9 cellular contexts compared by ENCODE assay signal in the genomic region with DNA sequence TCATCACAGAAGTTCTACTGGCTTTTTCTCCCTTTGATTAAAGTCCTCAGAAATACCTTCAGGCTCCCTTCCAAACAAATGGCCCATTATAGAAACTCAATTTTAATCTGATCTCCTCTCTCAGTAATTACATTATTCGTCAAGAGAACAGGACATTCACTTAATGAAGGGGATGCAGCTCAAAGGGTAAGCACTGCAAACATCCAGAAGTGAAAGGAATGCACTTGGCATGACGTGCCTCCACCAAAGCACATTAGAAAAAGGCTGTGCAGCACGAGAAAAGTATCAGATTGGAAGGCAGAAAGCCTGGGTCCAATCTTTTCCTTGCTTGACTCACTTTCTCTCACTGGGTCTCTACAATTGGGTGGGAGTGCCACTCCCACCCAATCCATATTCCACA.
"Had no signal": no experiment of that assay in that cellular context is flagged by ENCODE, and none has a peak within 500 bp of the region (broad histone marks: within the 10 kb centered on the region; RNA-seq: fewer than 3 reads in every experiment).

No MANE protein-coding gene starts in this region.

- DNase-seq: GM23248, GOT3, H7, HFFc6, IMR-90, KG1 had no signal

- ATAC-seq: HCT116, K562 had no signal

- H3K4me3 ChIP-seq: GM23248, HAP-1, K562 had no signal

- H3K36me3 ChIP-seq: HAP-1 had no signal

- H3K4me1 ChIP-seq: HAP-1 had no signal

- H3K9me3 ChIP-seq: HAP-1 had no signal

- H3K27ac Mint-ChIP-seq: HFFc6 had no signal

- H3K4me3 Mint-ChIP-seq: HFFc6 had no signal

- H3K27ac ChIP-seq: GM23248 had no signal
